1 cellular context compared by ENCODE assay signal in the genomic region with DNA sequence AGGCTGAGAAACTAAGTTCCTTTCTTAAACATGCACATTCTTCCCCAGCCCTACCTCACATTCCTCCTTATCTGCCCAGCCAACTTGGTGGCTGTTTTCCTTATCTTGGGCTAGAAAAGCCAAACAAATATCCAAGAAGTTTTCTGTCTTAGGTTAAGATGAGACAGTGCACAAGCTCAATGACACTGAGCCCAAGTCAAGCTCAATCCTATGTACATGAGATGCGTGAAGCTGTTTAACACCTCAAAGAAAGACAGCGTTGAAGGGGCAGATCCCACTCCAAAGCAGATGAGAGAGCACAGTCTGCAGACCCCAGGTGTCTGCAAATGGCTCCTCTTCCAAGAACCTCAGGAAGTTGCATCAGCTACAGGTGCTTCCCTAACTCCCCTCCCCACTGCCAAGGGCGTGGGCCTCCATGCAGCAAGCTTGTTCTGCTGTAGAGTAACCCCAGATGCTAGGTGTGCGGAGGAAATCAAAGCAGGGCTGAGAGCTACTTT.
TF ChIP-seq lines count a peak whose summit lies in the region.

No MANE protein-coding gene starts in this region.

TF ChIP-seq in IMR-90, 13 proteins besides CTCF, POLR2A, EP300 and RAD21:
- TF ChIP-seq CEBPB (IDR thresholded peaks at IDR 0.05; ENCODE audit: low read depth, low read length) (no peak), RFX5 (IDR thresholded peaks at IDR 0.05; ENCODE audit: low read depth, low read length) (no peak), MAZ (IDR thresholded peaks at IDR 0.05; ENCODE audit: borderline replicate concordance, low read depth, low read length) (no peak), FOS (IDR thresholded peaks at IDR 0.05; ENCODE audit: low read depth, low read length) (no peak)
TF ChIP-seq in IMR-90: peak in this region for 0.
